31 cellular contexts compared by ENCODE assay signal in genomic region chr6:279630-280029, GRCh38.
"Had no signal": no experiment of that assay in that cellular context is flagged by ENCODE, and none has a peak within 500 bp of the region (broad histone marks: within the 10 kb centered on the region; RNA-seq: fewer than 3 reads in every experiment).

No MANE protein-coding gene starts in this region.

- H3K9me3 ChIP-seq: neutrophil, ovary, prostate gland, right lobe of liver, sigmoid colon, thoracic aorta, thyroid gland, tibial nerve, upper lobe of left lung, vagina had no signal

- H3K4me1 ChIP-seq: parathyroid adenoma, prostate gland, right lobe of liver, sigmoid colon, thyroid gland, tibial nerve, upper lobe of left lung, vagina had no signal

- H3K36me3 ChIP-seq: neutrophil, ovary, prostate gland, right lobe of liver, sigmoid colon, thoracic aorta, thyroid gland, tibial nerve, upper lobe of left lung, vagina had no signal

- H3K9me3 Mint-ChIP-seq: naive thymus-derived CD8-positive, alpha-beta T cell; natural killer cell treated with Interleukin-12 subunit alpha and Interleukin-12 subunit beta and Interleukin-15 and Interleukin-18, amount 100 ng/mL, for 72 hours; stimulated activated memory B cell treated with anti-CD40 and anti-IgM and Interleukin-4, amounts not matched to agents 10 μg/mL and 1 μg/mL and 100 μg/mL, for 72 hours had no signal

- ATAC-seq: naive thymus-derived CD8-positive, alpha-beta T cell; natural killer cell treated with Interleukin-12 subunit alpha and Interleukin-12 subunit beta and Interleukin-15 and Interleukin-18, amount 100 ng/mL, for 72 hours; right cardiac atrium; right lobe of liver; stimulated activated memory B cell treated with anti-CD40 and anti-IgM and Interleukin-4, amounts not matched to agents 10 μg/mL and 1 μg/mL and 100 μg/mL, for 72 hours; stimulated activated naive CD8-positive, alpha-beta T cell treated with anti-CD3 and anti-CD28 coated beads, Interleukin-15, amount 100 ng/mL, for 72 hours; stimulated activated naive CD8-positive, alpha-beta T cell treated with anti-CD3 and anti-CD28 coated beads, Interleukin-15, Interleukin-2, amounts not matched to agents 100 U/mL and 50 U/mL, for 24 hours had no signal

- H3K4me1 Mint-ChIP-seq: nephron progenitor cell; neural crest cell; stimulated activated memory B cell treated with anti-CD40 and anti-IgM and Interleukin-4, amounts not matched to agents 10 μg/mL and 1 μg/mL and 100 μg/mL, for 72 hours had no signal

- H3K27ac Mint-ChIP-seq: natural killer cell treated with Interleukin-12 subunit alpha and Interleukin-12 subunit beta and Interleukin-15 and Interleukin-18, amount 100 ng/mL, for 72 hours; nephron progenitor cell; stimulated activated memory B cell treated with anti-CD40 and anti-IgM and Interleukin-4, amounts not matched to agents 10 μg/mL and 1 μg/mL and 100 μg/mL, for 72 hours; stimulated activated naive CD8-positive, alpha-beta T cell treated with anti-CD3 and anti-CD28 coated beads, Interleukin-15, amount 100 ng/mL, for 72 hours had no signal

- H3K36me3 Mint-ChIP-seq: natural killer cell treated with Interleukin-12 subunit alpha and Interleukin-12 subunit beta and Interleukin-15 and Interleukin-18, amount 100 ng/mL, for 72 hours had no signal

- H3K27me3 Mint-ChIP-seq: naive B cell; naive thymus-derived CD8-positive, alpha-beta T cell; natural killer cell treated with Interleukin-12 subunit alpha and Interleukin-12 subunit beta and Interleukin-15 and Interleukin-18, amount 100 ng/mL, for 72 hours; stimulated activated memory B cell treated with anti-CD40 and anti-IgM and Interleukin-4, amounts not matched to agents 10 μg/mL and 1 μg/mL and 100 μg/mL, for 72 hours; stimulated activated naive CD8-positive, alpha-beta T cell treated with anti-CD3 and anti-CD28 coated beads, Interleukin-15, amount 100 ng/mL, for 72 hours had no signal

- DNase-seq: naive B cell; naive thymus-derived CD8-positive, alpha-beta T cell; nephron progenitor cell; nucleus accumbens; ovary; posterior cingulate gyrus; retina; right cardiac atrium; right lobe of liver; sigmoid colon; small intestine; stimulated activated CD4-positive, alpha-beta T cell treated with anti-CD3 and anti-CD28 coated beads, Interleukin-15, amount 100 ng/mL, for 24 hours; stimulated activated CD4-positive, alpha-beta T cell treated with anti-CD3 and anti-CD28 coated beads, Interleukin-4, amount 100 ng/mL, for 1 hour; stimulated activated CD4-positive, alpha-beta T cell treated with anti-CD3 and anti-CD28 coated beads, Interleukin-4, amount 100 ng/mL, for 4 hours; stimulated activated CD8-positive, alpha-beta memory T cell treated with anti-CD3 and anti-CD28 coated beads, Interleukin-4, amount 100 ng/mL, for 48 hours; stimulated activated naive CD4-positive, alpha-beta T cell; stimulated activated naive CD8-positive, alpha-beta T cell treated with anti-CD3 and anti-CD28 coated beads, Interleukin-15, amount 100 ng/mL, for 72 hours; stimulated activated naive CD8-positive, alpha-beta T cell treated with anti-CD3 and anti-CD28 coated beads, Interleukin-15, Interleukin-2, amounts not matched to agents 100 U/mL and 50 U/mL, for 24 hours; substantia nigra; thyroid gland; trophoblast cell; upper lobe of left lung had no signal

- H3K27ac ChIP-seq: neutrophil, ovary, parathyroid adenoma, prostate gland, right lobe of liver, sigmoid colon, thoracic aorta, thyroid gland, tibial nerve, upper lobe of left lung, vagina had no signal

- H3K27me3 ChIP-seq: ovary, right lobe of liver, sigmoid colon, tibial nerve, upper lobe of left lung, vagina had no signal

- H3K4me3 ChIP-seq: ovary, prostate gland, right lobe of liver, sigmoid colon, thoracic aorta, thyroid gland, tibial nerve, upper lobe of left lung, vagina had no signal

- H3K4me3 Mint-ChIP-seq: naive B cell; naive thymus-derived CD8-positive, alpha-beta T cell; natural killer cell treated with Interleukin-12 subunit alpha and Interleukin-12 subunit beta and Interleukin-15 and Interleukin-18, amount 100 ng/mL, for 72 hours; nephron progenitor cell; neural crest cell; stimulated activated memory B cell treated with anti-CD40 and anti-IgM and Interleukin-4, amounts not matched to agents 10 μg/mL and 1 μg/mL and 100 μg/mL, for 72 hours; stimulated activated naive CD8-positive, alpha-beta T cell treated with anti-CD3 and anti-CD28 coated beads, Interleukin-15, amount 100 ng/mL, for 72 hours had no signal
